In genomic region chr3:158727499-158728377, GRCh38 we compare ENCODE assay signal across 7 cellular contexts. TPM values are rescaled to one million over a fixed set of nuclear protein-coding genes. Genes with fewer than 3 reads are reported as not detected.
DNase-seq lines count a peak whose midpoint lies in the region; ATAC-seq, FAIRE-seq and TF ChIP-seq lines count a peak whose summit lies in the region.

No MANE protein-coding gene starts in this region.

- TF ChIP-seq CTCF in pancreas (IDR thresholded peaks at IDR 0.05), result peak; percentile 49 to 85 (median 74)

- peak; percentile 6 for FAIRE-seq in frontal cortex (lab: Jason Lieb, UNC)
- peak; percentile 80 for FAIRE-seq in pancreas (lab: Jason Lieb, UNC)

- H3K27me3 ChIP-seq in NT2/D1 (ENCODE audit: insufficient read depth, insufficient read length), result peaks cover 19% of the 10 kb centered on the region
- H3K27me3 ChIP-seq in pancreas, result no peaks in the 10 kb centered on the region

- H3K4me1 ChIP-seq in NT2/D1 (ENCODE audit: insufficient read depth, insufficient read length) (peaks cover 5% of the 10 kb centered on the region), pancreas (peaks cover 0 to 6% (median 3%) of the 10 kb centered on the region in 3 donors)

- H3K9me3 ChIP-seq in NT2/D1 (ENCODE audit: insufficient read depth, low read length) (no peaks in the 10 kb centered on the region), pancreas (no peaks in the 10 kb centered on the region)

- 30 to 32% methylated on average over 14 of the region's 14 CpGs for WGBS in pancreas, 2 donors

- intact Hi-C loops in pancreas (cut with DNase I), result loop anchor here in 1 of 3 donors (5.0 kb wide), 1 partner anchor 65 kb away; no protein-coding TSS in a partner anchor

- H3K9ac ChIP-seq in NT2/D1 (ENCODE audit: insufficient read length, low read depth), result no peak overlapping the region

- H3K4me3 ChIP-seq in NT2/D1 (ENCODE audit: insufficient read length, low read depth) (no peak overlapping the region), pancreas (peak overlapping the region in 1 of 4 donors; percentile 17)

- peak; percentile 85 for DNase-seq in ELR (ENCODE audit: low read depth)
- DNase-seq in NT2/D1 (ENCODE audit: low read depth, low spot score), result peak; percentile 51
- peak; percentile 26 for DNase-seq in activated gamma-delta T cell treated with anti-CD3 and anti-CD28 coated beads, Interleukin-2, amount 50 U/mL, for 16 hours (ENCODE audit: low read depth)
- DNase-seq in frontal cortex (ENCODE audit: low spot score in 2 of 2), result peak; percentile 72 to 78
- peak in 3 of 6 donors; percentile 35 to 56 (median 43) for DNase-seq in pancreas

- H3K36me3 ChIP-seq in NT2/D1 (ENCODE audit: insufficient read depth, insufficient read length, low read length), result no peaks in the 10 kb centered on the region
- H3K36me3 ChIP-seq in pancreas, result no peaks in the 10 kb centered on the region

- ATAC-seq in GM21367 (IDR thresholded peaks at IDR 0.05; ENCODE audit: unreplicated experiment) (peak; percentile 67), HG03575 (IDR thresholded peaks at IDR 0.05; ENCODE audit: extremely low read depth, insufficient number of reproducible peaks, low FRiP score, unreplicated experiment) (peak; percentile 55), pancreas (peak; percentile 50 to 77 (median 56))

- no peak overlapping the region for H3K27ac ChIP-seq in pancreas

RNA-seq across cellular contexts. Expression of gene RARRES1, which starts 4.5 kb away (rescaled TPM):
- 4.5 TPM for total RNA-seq in frontal cortex
- 10 to 100 TPM in 2 of 6 donors, 1 to 10 TPM in 3, under 1 TPM in 1; 0.79 to 48.3 (median 3.9) TPM for total RNA-seq in pancreas
- 1 to 10 TPM; 2.6 to 5.2 TPM for polyA plus RNA-seq in pancreas

RNA-seq across cellular contexts. Expression of gene LXN, which starts 55.3 kb away (rescaled TPM):
- total RNA-seq in frontal cortex (7.3 TPM), pancreas (10 to 100 TPM in 2 of 6 donors, 1 to 10 TPM in 4; 4.9 to 15.8 (median 6.5) TPM)
- polyA plus RNA-seq in pancreas, result 10 to 100 TPM in 1 of 2 donors, 1 to 10 TPM in 1; 6.9 to 12.3 TPM
